ENCODE assay signal across 8 cellular contexts in the genomic region with DNA sequence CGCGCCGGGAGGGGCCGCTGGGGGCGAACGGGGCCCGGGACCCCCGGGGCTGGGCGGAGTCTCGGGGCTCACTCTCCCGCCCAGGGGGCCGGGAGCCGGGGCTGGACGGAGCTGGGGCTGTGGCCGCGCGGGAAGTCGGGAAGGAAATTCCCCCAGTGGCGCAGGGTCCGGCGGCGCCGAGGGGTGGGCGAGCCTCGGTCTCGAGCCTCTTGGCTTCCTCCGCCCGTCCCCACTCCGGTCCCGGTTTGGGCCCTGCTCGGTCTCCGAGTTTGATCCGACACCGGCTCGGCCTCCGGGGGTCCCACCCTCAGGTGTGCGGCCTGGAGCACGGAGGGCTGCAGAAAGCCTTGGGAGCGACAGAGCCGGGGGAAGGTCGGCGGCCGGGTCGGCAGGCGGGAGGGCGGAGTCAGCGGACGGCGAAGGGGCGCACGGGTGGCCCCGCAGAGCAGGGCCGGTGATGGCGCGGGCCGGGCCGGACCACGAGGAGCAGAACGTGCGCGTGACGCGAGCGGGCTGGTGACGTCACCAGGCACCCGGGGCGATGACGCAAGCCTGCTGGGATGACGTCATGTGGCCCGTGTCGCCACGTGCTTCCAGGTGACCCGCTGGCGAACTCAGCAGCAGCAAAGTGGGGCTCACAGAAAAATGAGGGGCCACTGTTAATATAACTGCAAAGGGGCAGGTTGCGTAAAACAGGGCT. TPM values are rescaled to one million over a fixed set of nuclear protein-coding genes. Genes with fewer than 3 reads are reported as not detected.
DNase-seq lines count a peak whose midpoint lies in the region; ATAC-seq and TF ChIP-seq lines count a peak whose summit lies in the region.

No MANE protein-coding gene starts in this region.

- peaks cover 22 to 28% (median 27%) of the 10 kb centered on the region in 3 donors for H3K4me1 Mint-ChIP-seq in naive B cell
- H3K4me1 Mint-ChIP-seq in stimulated activated naive CD8-positive, alpha-beta T cell treated with anti-CD3 and anti-CD28 coated beads, Interleukin-15, amount 100 ng/mL, for 72 hours = peaks cover 52% of the 10 kb centered on the region

- peaks cover 0 to 10% of the 10 kb centered on the region in 2 donors for H3K36me3 Mint-ChIP-seq in naive B cell

- TF ChIP-seq POLR2A in erythroblast (IDR thresholded peaks at IDR 0.05; ENCODE audit: low read length) = no peak

- H3K9me3 Mint-ChIP-seq in naive B cell = no peaks in the 10 kb centered on the region
- H3K9me3 Mint-ChIP-seq in stimulated activated naive CD8-positive, alpha-beta T cell treated with anti-CD3 and anti-CD28 coated beads, Interleukin-15, amount 100 ng/mL, for 72 hours = no peaks in the 10 kb centered on the region

- ATAC-seq in GM19455 (IDR thresholded peaks at IDR 0.05; ENCODE audit: unreplicated experiment) (peak; percentile 12), naive B cell (ENCODE audit: low read depth in 2 of 2) (peak; percentile 51 to 58)
- peak; percentile 25 for ATAC-seq in stimulated activated naive CD8-positive, alpha-beta T cell treated with anti-CD3 and anti-CD28 coated beads, Interleukin-15, amount 100 ng/mL, for 72 hours

- peak overlapping the region; percentile 94 to 98 (median 96) for H3K27ac Mint-ChIP-seq in naive B cell
- peak overlapping the region in 1 of 2 donors; percentile 80 for H3K27ac Mint-ChIP-seq in stimulated activated naive CD8-positive, alpha-beta T cell treated with anti-CD3 and anti-CD28 coated beads, Interleukin-15, amount 100 ng/mL, for 72 hours

- DNase-seq in AG09309 (ENCODE audit: low read depth) (peak; percentile 29), NCI-H460 (ENCODE audit: extremely low read depth, low read depth) (peak; percentile 70), erythroblast (lab: John Stamatoyannopoulos, UW) (peak; percentile 71 to 85), naive B cell (peak; percentile 70), OCI-M2 (lab: John Stamatoyannopoulos, UW; ENCODE audit: unreplicated experiment) (no peak)
- DNase-seq in activated T-cell treated with anti-CD3 and anti-CD28 coated beads, Interleukin-2, amount 50 U/mL, for 48 hours = peak; percentile 74 to 83
- peak; percentile 58 to 78 for DNase-seq in stimulated activated naive CD8-positive, alpha-beta T cell treated with anti-CD3 and anti-CD28 coated beads, Interleukin-15, amount 100 ng/mL, for 72 hours

- peak overlapping the region; percentile 42 for H3K4me3 ChIP-seq in AG09309 (ENCODE audit: control insufficient read depth, low read depth, low read length)

- peak overlapping the region; percentile 76 to 90 (median 80) for H3K4me3 Mint-ChIP-seq in naive B cell
- H3K4me3 Mint-ChIP-seq in stimulated activated naive CD8-positive, alpha-beta T cell treated with anti-CD3 and anti-CD28 coated beads, Interleukin-15, amount 100 ng/mL, for 72 hours = peak overlapping the region; percentile 79 to 80

- peaks cover 25 to 53% (median 41%) of the 10 kb centered on the region in 3 donors for H3K27me3 Mint-ChIP-seq in naive B cell
- peaks cover 83% of the 10 kb centered on the region for H3K27me3 Mint-ChIP-seq in stimulated activated naive CD8-positive, alpha-beta T cell treated with anti-CD3 and anti-CD28 coated beads, Interleukin-15, amount 100 ng/mL, for 72 hours

- TF ChIP-seq CTCF in AG09309 (IDR thresholded peaks at IDR 0.05; ENCODE audit: control insufficient read depth, insufficient read depth, low read depth, low read length, missing control alignments) = no peak

RNA-seq across cellular contexts. Expression of gene HES4, which starts 0.6 kb away (rescaled TPM):
- total RNA-seq in NCI-H460 (2014; rRNA removed; shearing (Covaris generic)) = 10.6 and 13.5 TPM in 2 replicates
- 70.9 and 99.9 TPM in 2 replicates for polyA plus RNA-seq in NCI-H460 (2014; cell fraction: nucleus; rRNA removed)
- under 1 TPM in 2 of 6 donors, not detected in 4; 0.45 to 0.64 TPM for polyA plus RNA-seq in naive B cell (ENCODE audit: low read depth in 6 of 6)

RNA-seq across cellular contexts. Expression of gene ISG15, which starts 12.8 kb away (rescaled TPM):
- 5.3 TPM in 2 replicates for total RNA-seq in NCI-H460 (2014; rRNA removed; shearing (Covaris generic))
- 9.7 and 13.3 TPM in 2 replicates for polyA plus RNA-seq in NCI-H460 (2014; cell fraction: nucleus; rRNA removed)
- polyA plus RNA-seq in naive B cell (ENCODE audit: low read depth in 6 of 6) = 100 to 1,000 TPM in 4 of 6 donors, 10 to 100 TPM in 2; 55.1 to 183 (median 124) TPM

RNA-seq across cellular contexts. Expression of gene PERM1, which starts 18.6 kb away (rescaled TPM):
- total RNA-seq in NCI-H460 (2014; rRNA removed; shearing (Covaris generic)) = not detected in 2 replicates
- not detected in 2 replicates for polyA plus RNA-seq in NCI-H460 (2014; cell fraction: nucleus; rRNA removed)
- not detected for polyA plus RNA-seq in naive B cell (ENCODE audit: low read depth in 6 of 6)

RNA-seq across cellular contexts. Expression of gene AGRN, which starts 19.4 kb away (rescaled TPM):
- 37.8 and 48.0 TPM in 2 replicates for total RNA-seq in NCI-H460 (2014; rRNA removed; shearing (Covaris generic))
- polyA plus RNA-seq in NCI-H460 (2014; cell fraction: nucleus; rRNA removed) = 168 and 186 TPM in 2 replicates
- under 1 TPM in 2 of 6 donors, not detected in 4; 0.04 to 0.52 TPM for polyA plus RNA-seq in naive B cell (ENCODE audit: low read depth in 6 of 6)

RNA-seq across cellular contexts. Expression of gene PLEKHN1, which starts 34.2 kb away (rescaled TPM):
- total RNA-seq in NCI-H460 (2014; rRNA removed; shearing (Covaris generic)) = 0.43 and 0.84 TPM in 2 replicates
- polyA plus RNA-seq in NCI-H460 (2014; cell fraction: nucleus; rRNA removed) = 6.4 and 7.2 TPM in 2 replicates
- polyA plus RNA-seq in naive B cell (ENCODE audit: low read depth in 6 of 6) = not detected
